Comparison of ENCODE assay signal across 23 cellular contexts in the genomic region with DNA sequence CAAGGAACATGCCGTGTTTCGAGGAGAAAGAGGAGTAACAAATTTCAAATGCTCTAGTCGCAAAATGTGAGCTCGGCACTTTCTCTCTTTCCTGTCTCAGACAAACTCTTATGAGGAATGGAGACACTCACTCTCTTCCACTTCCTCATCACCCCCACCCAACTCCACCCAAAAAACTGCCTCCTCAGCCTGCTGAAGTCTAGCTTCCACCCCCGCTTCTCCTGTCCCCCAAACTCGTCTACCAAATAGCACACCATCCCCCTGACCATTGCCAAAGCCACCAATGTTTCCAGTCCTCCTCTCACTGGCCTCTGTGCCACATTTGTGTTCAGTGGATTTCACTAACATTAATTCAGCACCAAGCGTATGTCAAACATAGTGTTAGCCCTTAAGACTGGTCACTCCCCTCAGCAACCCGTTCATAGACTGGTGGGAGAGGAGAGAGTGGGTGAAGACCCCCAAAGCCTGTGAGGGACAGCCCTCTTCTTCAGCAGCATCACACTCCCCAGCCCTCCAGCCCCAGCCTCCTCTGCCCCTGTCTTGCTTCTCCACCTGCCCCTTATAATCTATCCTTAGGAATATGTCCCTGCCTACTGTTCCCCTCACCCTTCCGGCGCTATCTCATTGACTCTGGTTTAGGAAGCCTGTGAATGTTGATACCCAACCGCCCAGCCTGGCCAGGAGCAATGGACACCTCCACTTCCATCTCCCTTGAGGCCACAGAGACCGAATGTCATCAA.
"Had no signal": no experiment of that assay in that cellular context is flagged by ENCODE, and none has a peak within 500 bp of the region (broad histone marks: within the 10 kb centered on the region; RNA-seq: fewer than 3 reads in every experiment).

No MANE protein-coding gene starts in this region.

- H3K9me3 ChIP-seq: gastroesophageal sphincter, mucosa of descending colon, stomach, suprapubic skin, transverse colon, uterus had no signal

- H3K4me3 Mint-ChIP-seq: activated CD4-positive, alpha-beta memory T cell treated with anti-CD3 and anti-CD28 coated beads for 36 hours; stimulated activated memory B cell treated with anti-CD40 and anti-IgM and Interleukin-4, amounts not matched to agents 10 μg/mL and 1 μg/mL and 100 μg/mL, for 72 hours; T-helper 1 cell treated with Interleukin-12 subunit alpha and Interleukin-12 subunit beta and Interleukin-4 antibody, amounts not matched to agents 30 μg/mL and 1 μg/mL, for 36 hours had no signal

- H3K36me3 Mint-ChIP-seq: activated CD4-positive, alpha-beta memory T cell treated with anti-CD3 and anti-CD28 coated beads for 36 hours; stimulated activated memory B cell treated with anti-CD40 and anti-IgM and Interleukin-4, amounts not matched to agents 10 μg/mL and 1 μg/mL and 100 μg/mL, for 72 hours had no signal

- H3K27ac ChIP-seq: cardiac muscle cell, gastroesophageal sphincter, stomach, suprapubic skin, transverse colon, uterus had no signal

- ATAC-seq: gastroesophageal sphincter; mucosa of descending colon; sciatic nerve; stimulated activated memory B cell treated with anti-CD40 and anti-IgM and Interleukin-4, amounts not matched to agents 10 μg/mL and 1 μg/mL and 100 μg/mL, for 72 hours had no signal

- H3K27ac Mint-ChIP-seq: activated CD4-positive, alpha-beta memory T cell treated with anti-CD3 and anti-CD28 coated beads for 36 hours; activated T-helper 2 cell treated with anti-CD3 and anti-CD28 coated beads, Interferon-gamma antibody, Interleukin-2, Interleukin-4, amounts not matched to agents 10 μg/mL and 5 μg/mL and 100 μg/mL, durations not matched to agents 14 hours and 24 hours and 36 hours; stimulated activated memory B cell treated with anti-CD40 and anti-IgM and Interleukin-4, amounts not matched to agents 10 μg/mL and 1 μg/mL and 100 μg/mL, for 72 hours; T-helper 1 cell treated with Interleukin-12 subunit alpha and Interleukin-12 subunit beta and Interleukin-4 antibody, amounts not matched to agents 30 μg/mL and 1 μg/mL, for 36 hours had no signal

- H3K9me3 Mint-ChIP-seq: activated CD4-positive, alpha-beta memory T cell treated with anti-CD3 and anti-CD28 coated beads for 36 hours; activated T-helper 2 cell treated with anti-CD3 and anti-CD28 coated beads, Interferon-gamma antibody, Interleukin-2, Interleukin-4, amounts not matched to agents 10 μg/mL and 5 μg/mL and 100 μg/mL, durations not matched to agents 14 hours and 24 hours and 36 hours; T-helper 1 cell treated with Interleukin-12 subunit alpha and Interleukin-12 subunit beta and Interleukin-4 antibody, amounts not matched to agents 30 μg/mL and 1 μg/mL, for 36 hours had no signal

- H3K36me3 ChIP-seq: cardiac muscle cell, gastroesophageal sphincter, stomach, suprapubic skin, transverse colon, uterus had no signal

- H3K4me3 ChIP-seq: cardiac muscle cell, gastroesophageal sphincter, mucosa of descending colon, smooth muscle cell, stomach, suprapubic skin, transverse colon, uterus had no signal

- H3K27me3 ChIP-seq: cardiac muscle cell, stomach, transverse colon, uterus had no signal

- H3K4me1 ChIP-seq: gastroesophageal sphincter, stomach, suprapubic skin, transverse colon, uterus had no signal

- H3K4me1 Mint-ChIP-seq: stimulated activated memory B cell treated with anti-CD40 and anti-IgM and Interleukin-4, amounts not matched to agents 10 μg/mL and 1 μg/mL and 100 μg/mL, for 72 hours had no signal

- DNase-seq: activated CD4-positive, alpha-beta memory T cell treated with anti-CD3 and anti-CD28 coated beads for 36 hours; activated CD4-positive, alpha-beta T cell treated with anti-CD3 and anti-CD28 coated beads for 48 hours; activated naive CD4-positive, alpha-beta T cell treated with Interleukin-2 at 50 U/mL for 16 hours; activated T-cell treated with anti-CD3 and anti-CD28 coated beads, Interleukin-2, amount 50 U/mL, for 1 hour; amygdala; dermis blood vessel endothelial cell; effector memory CD4-positive, alpha-beta T cell; hypothalamus; mesendoderm; mucosa of descending colon; nucleus accumbens; stimulated activated CD4-positive, alpha-beta T cell treated with anti-CD3 and anti-CD28 coated beads, Interleukin-15, amount 100 ng/mL, for 24 hours; stomach; transverse colon; uterus had no signal
